1 cellular context compared by ENCODE assay signal in genomic region chr4:140710784-140711622, GRCh38.
TF ChIP-seq lines count a peak whose summit lies in the region.

No MANE protein-coding gene starts in this region.

TF ChIP-seq in HepG2, 621 proteins besides CTCF, POLR2A, EP300 and RAD21 (continued from another document and continues in another):
- TF ChIP-seq AHDC1 (CRISPR knock-in tag; IDR thresholded peaks at IDR 0.05; ENCODE audit: borderline replicate concordance) = peak; percentile 81; the same call in 1 of the 2 replicates
- TF ChIP-seq ZNF781 (CRISPR knock-in tag; IDR thresholded peaks at IDR 0.05; ENCODE audit: borderline replicate concordance, not compliant biosample characterization) = no peak
- TF ChIP-seq ZBTB42 (CRISPR knock-in tag; IDR thresholded peaks at IDR 0.05) = no peak
- no peak for TF ChIP-seq ZNF296 (CRISPR knock-in tag; conservative IDR thresholded peaks at IDR 0.05)
- no peak for TF ChIP-seq SKI (IDR thresholded peaks at IDR 0.05; ENCODE audit: partially characterized antibody)
- TF ChIP-seq POLR2AphosphoS5 (IDR thresholded peaks at IDR 0.05; ENCODE audit: low read depth, low read length) = no peak
- peak; percentile 93 for TF ChIP-seq NCOR1 (IDR thresholded peaks at IDR 0.05; ENCODE audit: borderline replicate concordance, low read length)
- TF ChIP-seq ZBTB14 (CRISPR knock-in tag; IDR thresholded peaks at IDR 0.05) = no peak
- no peak for TF ChIP-seq ZNF572 (CRISPR knock-in tag; IDR thresholded peaks at IDR 0.05)
- TF ChIP-seq ZNF431 (CRISPR knock-in tag; IDR thresholded peaks at IDR 0.05; ENCODE audit: borderline replicate concordance, low read depth) = no peak
- TF ChIP-seq KMT2A (CRISPR knock-in tag; IDR thresholded peaks at IDR 0.05) = peak; percentile 47; the same call in 1 of the 2 replicates
- no peak for TF ChIP-seq PAF1 (CRISPR knock-in tag; IDR thresholded peaks at IDR 0.05)
- no peak for TF ChIP-seq TBX3 (IDR thresholded peaks at IDR 0.05; ENCODE audit: borderline replicate concordance)
- peak; percentile 37; the same call in 1 of the 2 replicates for TF ChIP-seq CEBPB (IDR thresholded peaks at IDR 0.05; ENCODE audit: borderline replicate concordance, low read depth, low read length)
- TF ChIP-seq ZFYVE20 (CRISPR knock-in tag; IDR thresholded peaks at IDR 0.05; ENCODE audit: borderline replicate concordance, low read depth) = no peak
- no peak for TF ChIP-seq ISL2 (CRISPR knock-in tag; IDR thresholded peaks at IDR 0.05)
- TF ChIP-seq FOSL2 (CRISPR knock-in tag; IDR thresholded peaks at IDR 0.05) = peak; percentile 10; the same call in 1 of the 2 replicates
- no peak for TF ChIP-seq ZNF12 (CRISPR knock-in tag; IDR thresholded peaks at IDR 0.05)
- no peak for TF ChIP-seq MEIS2 (CRISPR knock-in tag; IDR thresholded peaks at IDR 0.05)
- peak; percentile 38; the same call in 1 of the 2 replicates for TF ChIP-seq HNF4G (IDR thresholded peaks at IDR 0.05; ENCODE audit: borderline replicate concordance, low read depth, low read length)
- TF ChIP-seq HNF4G (CRISPR knock-in tag; IDR thresholded peaks at IDR 0.05; ENCODE audit: borderline replicate concordance, low read depth) = no peak
- TF ChIP-seq NFATC3 (CRISPR knock-in tag; IDR thresholded peaks at IDR 0.05) = no peak
- no peak for TF ChIP-seq SOX6 (IDR thresholded peaks at IDR 0.05)
- peak; percentile 78 for TF ChIP-seq SOX6 (CRISPR knock-in tag; IDR thresholded peaks at IDR 0.05)
- TF ChIP-seq ZNF83 (CRISPR knock-in tag; IDR thresholded peaks at IDR 0.05; ENCODE audit: borderline replicate concordance) = no peak
- no peak for TF ChIP-seq ZNF136 (CRISPR knock-in tag; IDR thresholded peaks at IDR 0.05; ENCODE audit: low read depth)
- TF ChIP-seq RBFOX2 (IDR thresholded peaks at IDR 0.05; ENCODE audit: low read depth, low read length) = no peak
- no peak for TF ChIP-seq TFE3 (CRISPR knock-in tag; IDR thresholded peaks at IDR 0.05)
- TF ChIP-seq ONECUT2 (CRISPR knock-in tag; IDR thresholded peaks at IDR 0.05) = 0 out of 2 replicates have a peak, but pooled peaks have one; percentile 42
- no peak for TF ChIP-seq SRF (IDR thresholded peaks at IDR 0.05; ENCODE audit: low read depth, low read length)
- TF ChIP-seq ZNF546 (CRISPR knock-in tag; conservative IDR thresholded peaks at IDR 0.05) = no peak
- peak; percentile 19; the same call in 1 of the 2 replicates for TF ChIP-seq ZMYM4 (CRISPR knock-in tag; IDR thresholded peaks at IDR 0.05)
- no peak for TF ChIP-seq TCF7 (IDR thresholded peaks at IDR 0.05; ENCODE audit: low read depth)
- TF ChIP-seq JDP2 (CRISPR knock-in tag; IDR thresholded peaks at IDR 0.05; ENCODE audit: borderline replicate concordance) = no peak
- no peak for TF ChIP-seq ZNF205 (CRISPR knock-in tag; IDR thresholded peaks at IDR 0.05)
- peak; percentile 90; the same call in 1 of the 2 replicates for TF ChIP-seq CHD4 (IDR thresholded peaks at IDR 0.05; ENCODE audit: borderline replicate concordance, low read length)
- TF ChIP-seq ZNF75D (CRISPR knock-in tag; IDR thresholded peaks at IDR 0.05; ENCODE audit: borderline replicate concordance) = no peak
- 0 out of 2 replicates have a peak, but pooled peaks have one; percentile 20 for TF ChIP-seq PATZ1 (CRISPR knock-in tag; IDR thresholded peaks at IDR 0.05)
- no peak for TF ChIP-seq YEATS4 (CRISPR knock-in tag; IDR thresholded peaks at IDR 0.05; ENCODE audit: borderline replicate concordance)
- TF ChIP-seq TRIM24 (CRISPR knock-in tag; IDR thresholded peaks at IDR 0.05) = no peak
- no peak for TF ChIP-seq ZNF335 (CRISPR knock-in tag; IDR thresholded peaks at IDR 0.05)
- TF ChIP-seq JUN (CRISPR knock-in tag; IDR thresholded peaks at IDR 0.05) = no peak
- no peak for TF ChIP-seq SNRNP70 (IDR thresholded peaks at IDR 0.05; ENCODE audit: low read depth, low read length)
- no peak for TF ChIP-seq SIX1 (CRISPR knock-in tag; IDR thresholded peaks at IDR 0.05; ENCODE audit: borderline replicate concordance)
- 0 out of 2 replicates have a peak, but pooled peaks have one; percentile 66 for TF ChIP-seq RXRB (CRISPR knock-in tag; IDR thresholded peaks at IDR 0.05; ENCODE audit: borderline replicate concordance)
- no peak for TF ChIP-seq KLF13 (CRISPR knock-in tag; IDR thresholded peaks at IDR 0.05)
- TF ChIP-seq ZNF318 (CRISPR knock-in tag; IDR thresholded peaks at IDR 0.05) = no peak
